Comparison of ENCODE assay signal across 1 cellular context in the genomic region with DNA sequence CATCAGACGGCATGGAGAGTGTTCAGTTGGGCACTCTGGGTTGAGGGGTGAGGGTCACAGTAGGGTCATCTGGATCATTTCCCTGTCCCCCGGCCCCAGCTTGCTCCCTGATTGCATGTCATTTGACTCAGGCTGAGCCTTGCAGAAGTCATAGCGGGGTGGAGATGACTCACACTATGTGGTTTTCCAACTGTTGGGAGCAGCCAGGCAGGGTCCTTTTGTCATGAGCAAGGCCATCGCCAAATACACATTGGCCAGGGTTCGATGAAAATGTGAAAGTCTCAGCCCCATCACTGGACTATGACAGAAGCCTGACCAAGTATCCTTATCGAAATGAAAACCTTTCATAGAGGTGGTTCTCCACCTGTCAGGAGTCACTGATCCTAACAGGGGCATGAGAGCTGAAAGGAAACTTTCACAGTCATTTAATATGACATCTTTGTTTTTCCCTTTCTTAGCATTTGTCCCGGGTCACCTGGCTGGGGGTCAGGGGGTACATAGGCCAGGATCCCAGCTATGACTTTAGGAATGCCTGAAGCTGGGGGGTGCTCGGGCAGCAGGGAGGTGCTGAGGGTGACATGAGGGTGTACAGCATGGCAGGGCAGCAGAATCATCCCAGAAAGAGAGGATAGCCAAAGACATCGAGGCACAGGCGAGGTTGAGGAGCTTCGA.
TF ChIP-seq lines count a peak whose summit lies in the region.

No MANE protein-coding gene starts in this region.

TF ChIP-seq in K562, 482 proteins besides CTCF, POLR2A, EP300 and RAD21 (continued from another document and continues in another):
- TF ChIP-seq NFRKB (IDR thresholded peaks at IDR 0.05; ENCODE audit: low read depth) (no peak; the same call in 1 of the 2 replicates), FOXJ3 (CRISPR knock-in tag; IDR thresholded peaks at IDR 0.05) (no peak), ELF4 (CRISPR knock-in tag; IDR thresholded peaks at IDR 0.05) (0 out of 2 replicates have a peak, but pooled peaks have one; percentile 9), BRD9 (IDR thresholded peaks at IDR 0.05; ENCODE audit: low read depth, partially characterized antibody) (no peak), ZNF12 (CRISPR knock-in tag; IDR thresholded peaks at IDR 0.05) (no peak), FOXJ2 (tag; IDR thresholded peaks at IDR 0.05) (no peak), POLR2B (IDR thresholded peaks at IDR 0.05; ENCODE audit: low read depth, partially characterized antibody) (no peak), MAFK (IDR thresholded peaks at IDR 0.05; ENCODE audit: low read length) (no peak), HNRNPL (IDR thresholded peaks at IDR 0.05; ENCODE audit: low read depth, low read length) (no peak), ZNF121 (CRISPR knock-in tag; conservative IDR thresholded peaks at IDR 0.05) (no peak), GABPA (tag; conservative IDR thresholded peaks at IDR 0.05; ENCODE audit: low read depth) (no peak), SIN3A (IDR thresholded peaks at IDR 0.05; ENCODE audit: borderline replicate concordance in 2 of 2, control insufficient read depth in 1 of 2, low read depth in 2 of 2, low read length in 2 of 2) (no peak), HCFC1 (IDR thresholded peaks at IDR 0.05; ENCODE audit: low read depth, low read length) (no peak), WHSC1 (IDR thresholded peaks at IDR 0.05; ENCODE audit: low read length) (no peak), ZNF431 (CRISPR knock-in tag; IDR thresholded peaks at IDR 0.05) (no peak), ZFP36 (IDR thresholded peaks at IDR 0.05; ENCODE audit: low read depth, low read length, partially characterized antibody) (no peak), SMARCA5 (IDR thresholded peaks at IDR 0.05) (no peak), ZKSCAN1 (IDR thresholded peaks at IDR 0.05; ENCODE audit: low read depth, low read length) (no peak), RAD51 (IDR thresholded peaks at IDR 0.05; ENCODE audit: borderline replicate concordance, low read depth) (no peak), ARID2 (IDR thresholded peaks at IDR 0.05) (no peak), KDM2B (CRISPR knock-in tag; IDR thresholded peaks at IDR 0.05) (no peak), YBX1 (IDR thresholded peaks at IDR 0.05) (no peak), ZNF695 (CRISPR knock-in tag; IDR thresholded peaks at IDR 0.05) (no peak), MEIS2 (IDR thresholded peaks at IDR 0.05; ENCODE audit: partially characterized antibody) (peak; percentile 42), CC2D1A (IDR thresholded peaks at IDR 0.05) (no peak), TSC22D4 (tag; IDR thresholded peaks at IDR 0.05) (no peak), BHLHE40 (IDR thresholded peaks at IDR 0.05; ENCODE audit: low read length) (no peak; the same call in 1 of the 2 replicates), PTBP1 (IDR thresholded peaks at IDR 0.05; ENCODE audit: low read depth, low read length) (no peak), ZNF274 (IDR thresholded peaks at IDR 0.05; ENCODE audit: borderline replicate concordance, low read depth, low read length) (no peak), PRPF4 (IDR thresholded peaks at IDR 0.05; ENCODE audit: insufficient read depth, low read depth, low read length, poor library complexity, severe bottlenecking) (no peak), SETDB1 (IDR thresholded peaks at IDR 0.05; ENCODE audit: low read length) (no peak), EWSR1 (IDR thresholded peaks at IDR 0.05; ENCODE audit: borderline replicate concordance, low read depth, partially characterized antibody) (no peak), CBX2 (IDR thresholded peaks at IDR 0.05; ENCODE audit: insufficient read depth, low read length, poor library complexity, severe bottlenecking) (no peak), COPS2 (conservative IDR thresholded peaks at IDR 0.05) (no peak), CREBBP (IDR thresholded peaks at IDR 0.05; ENCODE audit: low read depth, low read length) (no peak), NFXL1 (CRISPR knock-in tag; IDR thresholded peaks at IDR 0.05) (peak; percentile 92), MYBL2 (IDR thresholded peaks at IDR 0.05; ENCODE audit: low read depth) (no peak), MYBL2 (CRISPR knock-in tag; IDR thresholded peaks at IDR 0.05; ENCODE audit: borderline replicate concordance) (no peak), MTA1 (IDR thresholded peaks at IDR 0.05; ENCODE audit: borderline replicate concordance) (no peak), PHTF2 (CRISPR knock-in tag; IDR thresholded peaks at IDR 0.05) (no peak), MYNN (IDR thresholded peaks at IDR 0.05) (0 out of 2 replicates have a peak, but pooled peaks have one; percentile 16), MYNN (CRISPR knock-in tag; IDR thresholded peaks at IDR 0.05) (no peak), CBX8 (IDR thresholded peaks at IDR 0.05; ENCODE audit: borderline replicate concordance, extremely low read depth, low read depth, low read length, poor library complexity, severe bottlenecking) (no peak), MCM5 (IDR thresholded peaks at IDR 0.05; ENCODE audit: low read depth) (no peak)
- TF ChIP-seq, protein P1, sequence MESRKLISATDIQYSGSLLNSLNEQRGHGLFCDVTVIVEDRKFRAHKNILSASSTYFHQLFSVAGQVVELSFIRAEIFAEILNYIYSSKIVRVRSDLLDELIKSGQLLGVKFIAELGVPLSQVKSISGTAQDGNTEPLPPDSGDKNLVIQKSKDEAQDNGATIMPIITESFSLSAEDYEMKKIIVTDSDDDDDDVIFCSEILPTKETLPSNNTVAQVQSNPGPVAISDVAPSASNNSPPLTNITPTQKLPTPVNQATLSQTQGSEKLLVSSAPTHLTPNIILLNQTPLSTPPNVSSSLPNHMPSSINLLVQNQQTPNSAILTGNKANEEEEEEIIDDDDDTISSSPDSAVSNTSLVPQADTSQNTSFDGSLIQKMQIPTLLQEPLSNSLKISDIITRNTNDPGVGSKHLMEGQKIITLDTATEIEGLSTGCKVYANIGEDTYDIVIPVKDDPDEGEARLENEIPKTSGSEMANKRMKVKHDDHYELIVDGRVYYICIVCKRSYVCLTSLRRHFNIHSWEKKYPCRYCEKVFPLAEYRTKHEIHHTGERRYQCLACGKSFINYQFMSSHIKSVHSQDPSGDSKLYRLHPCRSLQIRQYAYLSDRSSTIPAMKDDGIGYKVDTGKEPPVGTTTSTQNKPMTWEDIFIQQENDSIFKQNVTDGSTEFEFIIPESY (CRISPR knock-in tag; IDR thresholded peaks at IDR 0.05): no peak
- TF ChIP-seq, protein P2, sequence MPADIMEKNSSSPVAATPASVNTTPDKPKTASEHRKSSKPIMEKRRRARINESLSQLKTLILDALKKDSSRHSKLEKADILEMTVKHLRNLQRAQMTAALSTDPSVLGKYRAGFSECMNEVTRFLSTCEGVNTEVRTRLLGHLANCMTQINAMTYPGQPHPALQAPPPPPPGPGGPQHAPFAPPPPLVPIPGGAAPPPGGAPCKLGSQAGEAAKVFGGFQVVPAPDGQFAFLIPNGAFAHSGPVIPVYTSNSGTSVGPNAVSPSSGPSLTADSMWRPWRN (IDR thresholded peaks at IDR 0.05; ENCODE audit: low read depth): no peak
- TF ChIP-seq, protein P3, sequence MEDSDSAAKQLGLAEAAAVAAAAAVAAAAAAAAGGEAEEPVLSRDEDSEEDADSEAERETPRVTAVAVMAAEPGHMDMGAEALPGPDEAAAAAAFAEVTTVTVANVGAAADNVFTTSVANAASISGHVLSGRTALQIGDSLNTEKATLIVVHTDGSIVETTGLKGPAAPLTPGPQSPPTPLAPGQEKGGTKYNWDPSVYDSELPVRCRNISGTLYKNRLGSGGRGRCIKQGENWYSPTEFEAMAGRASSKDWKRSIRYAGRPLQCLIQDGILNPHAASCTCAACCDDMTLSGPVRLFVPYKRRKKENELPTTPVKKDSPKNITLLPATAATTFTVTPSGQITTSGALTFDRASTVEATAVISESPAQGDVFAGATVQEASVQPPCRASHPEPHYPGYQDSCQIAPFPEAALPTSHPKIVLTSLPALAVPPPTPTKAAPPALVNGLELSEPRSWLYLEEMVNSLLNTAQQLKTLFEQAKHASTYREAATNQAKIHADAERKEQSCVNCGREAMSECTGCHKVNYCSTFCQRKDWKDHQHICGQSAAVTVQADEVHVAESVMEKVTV (CRISPR knock-in tag; IDR thresholded peaks at IDR 0.05): no peak
- TF ChIP-seq, protein P4, sequence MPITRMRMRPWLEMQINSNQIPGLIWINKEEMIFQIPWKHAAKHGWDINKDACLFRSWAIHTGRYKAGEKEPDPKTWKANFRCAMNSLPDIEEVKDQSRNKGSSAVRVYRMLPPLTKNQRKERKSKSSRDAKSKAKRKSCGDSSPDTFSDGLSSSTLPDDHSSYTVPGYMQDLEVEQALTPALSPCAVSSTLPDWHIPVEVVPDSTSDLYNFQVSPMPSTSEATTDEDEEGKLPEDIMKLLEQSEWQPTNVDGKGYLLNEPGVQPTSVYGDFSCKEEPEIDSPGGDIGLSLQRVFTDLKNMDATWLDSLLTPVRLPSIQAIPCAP (CRISPR knock-in tag; IDR thresholded peaks at IDR 0.05; ENCODE audit: borderline replicate concordance): no peak
- TF ChIP-seq, protein P5, sequence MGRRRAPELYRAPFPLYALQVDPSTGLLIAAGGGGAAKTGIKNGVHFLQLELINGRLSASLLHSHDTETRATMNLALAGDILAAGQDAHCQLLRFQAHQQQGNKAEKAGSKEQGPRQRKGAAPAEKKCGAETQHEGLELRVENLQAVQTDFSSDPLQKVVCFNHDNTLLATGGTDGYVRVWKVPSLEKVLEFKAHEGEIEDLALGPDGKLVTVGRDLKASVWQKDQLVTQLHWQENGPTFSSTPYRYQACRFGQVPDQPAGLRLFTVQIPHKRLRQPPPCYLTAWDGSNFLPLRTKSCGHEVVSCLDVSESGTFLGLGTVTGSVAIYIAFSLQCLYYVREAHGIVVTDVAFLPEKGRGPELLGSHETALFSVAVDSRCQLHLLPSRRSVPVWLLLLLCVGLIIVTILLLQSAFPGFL (CRISPR knock-in tag; IDR thresholded peaks at IDR 0.05): no peak
- TF ChIP-seq, protein P6, sequence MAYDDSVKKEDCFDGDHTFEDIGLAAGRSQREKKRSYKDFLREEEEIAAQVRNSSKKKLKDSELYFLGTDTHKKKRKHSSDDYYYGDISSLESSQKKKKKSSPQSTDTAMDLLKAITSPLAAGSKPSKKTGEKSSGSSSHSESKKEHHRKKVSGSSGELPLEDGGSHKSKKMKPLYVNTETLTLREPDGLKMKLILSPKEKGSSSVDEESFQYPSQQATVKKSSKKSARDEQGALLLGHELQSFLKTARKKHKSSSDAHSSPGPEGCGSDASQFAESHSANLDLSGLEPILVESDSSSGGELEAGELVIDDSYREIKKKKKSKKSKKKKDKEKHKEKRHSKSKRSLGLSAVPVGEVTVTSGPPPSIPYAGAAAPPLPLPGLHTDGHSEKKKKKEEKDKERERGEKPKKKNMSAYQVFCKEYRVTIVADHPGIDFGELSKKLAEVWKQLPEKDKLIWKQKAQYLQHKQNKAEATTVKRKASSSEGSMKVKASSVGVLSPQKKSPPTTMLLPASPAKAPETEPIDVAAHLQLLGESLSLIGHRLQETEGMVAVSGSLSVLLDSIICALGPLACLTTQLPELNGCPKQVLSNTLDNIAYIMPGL (CRISPR knock-in tag; IDR thresholded peaks at IDR 0.05): no peak
- TF ChIP-seq, protein P7, sequence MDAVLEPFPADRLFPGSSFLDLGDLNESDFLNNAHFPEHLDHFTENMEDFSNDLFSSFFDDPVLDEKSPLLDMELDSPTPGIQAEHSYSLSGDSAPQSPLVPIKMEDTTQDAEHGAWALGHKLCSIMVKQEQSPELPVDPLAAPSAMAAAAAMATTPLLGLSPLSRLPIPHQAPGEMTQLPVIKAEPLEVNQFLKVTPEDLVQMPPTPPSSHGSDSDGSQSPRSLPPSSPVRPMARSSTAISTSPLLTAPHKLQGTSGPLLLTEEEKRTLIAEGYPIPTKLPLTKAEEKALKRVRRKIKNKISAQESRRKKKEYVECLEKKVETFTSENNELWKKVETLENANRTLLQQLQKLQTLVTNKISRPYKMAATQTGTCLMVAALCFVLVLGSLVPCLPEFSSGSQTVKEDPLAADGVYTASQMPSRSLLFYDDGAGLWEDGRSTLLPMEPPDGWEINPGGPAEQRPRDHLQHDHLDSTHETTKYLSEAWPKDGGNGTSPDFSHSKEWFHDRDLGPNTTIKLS (IDR thresholded peaks at IDR 0.05; ENCODE audit: borderline replicate concordance, low read depth): no peak
- TF ChIP-seq, protein P8, sequence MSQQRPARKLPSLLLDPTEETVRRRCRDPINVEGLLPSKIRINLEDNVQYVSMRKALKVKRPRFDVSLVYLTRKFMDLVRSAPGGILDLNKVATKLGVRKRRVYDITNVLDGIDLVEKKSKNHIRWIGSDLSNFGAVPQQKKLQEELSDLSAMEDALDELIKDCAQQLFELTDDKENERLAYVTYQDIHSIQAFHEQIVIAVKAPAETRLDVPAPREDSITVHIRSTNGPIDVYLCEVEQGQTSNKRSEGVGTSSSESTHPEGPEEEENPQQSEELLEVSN (IDR thresholded peaks at IDR 0.05; ENCODE audit: borderline replicate concordance in 1 of 2, extremely low read depth in 1 of 2, insufficient read depth in 1 of 2, insufficient read length in 1 of 2, low read depth in 1 of 2, low read length in 1 of 2, poor library complexity in 1 of 2, severe bottlenecking in 1 of 2): no peak
- TF ChIP-seq, protein P9, sequence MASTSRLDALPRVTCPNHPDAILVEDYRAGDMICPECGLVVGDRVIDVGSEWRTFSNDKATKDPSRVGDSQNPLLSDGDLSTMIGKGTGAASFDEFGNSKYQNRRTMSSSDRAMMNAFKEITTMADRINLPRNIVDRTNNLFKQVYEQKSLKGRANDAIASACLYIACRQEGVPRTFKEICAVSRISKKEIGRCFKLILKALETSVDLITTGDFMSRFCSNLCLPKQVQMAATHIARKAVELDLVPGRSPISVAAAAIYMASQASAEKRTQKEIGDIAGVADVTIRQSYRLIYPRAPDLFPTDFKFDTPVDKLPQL (IDR thresholded peaks at IDR 0.05; ENCODE audit: extremely low read depth, insufficient read length): no peak
- TF ChIP-seq, protein P10, sequence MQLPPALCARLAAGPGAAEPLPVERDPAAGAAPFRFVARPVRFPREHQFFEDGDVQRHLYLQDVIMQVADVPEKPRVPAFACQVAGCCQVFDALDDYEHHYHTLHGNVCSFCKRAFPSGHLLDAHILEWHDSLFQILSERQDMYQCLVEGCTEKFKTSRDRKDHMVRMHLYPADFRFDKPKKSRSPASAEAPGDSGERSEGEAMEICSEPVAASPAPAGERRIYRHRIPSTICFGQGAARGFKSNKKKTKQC (CRISPR knock-in tag; IDR thresholded peaks at IDR 0.05): no peak
